9 cellular contexts compared by ENCODE assay signal in genomic region chr9:30362368-30362767, GRCh38.
"Had no signal": no experiment of that assay in that cellular context is flagged by ENCODE, and none has a peak within 500 bp of the region (broad histone marks: within the 10 kb centered on the region; RNA-seq: fewer than 3 reads in every experiment).

No MANE protein-coding gene starts in this region.

- H3K4me1 ChIP-seq: HAP-1 had no signal

- H3K27ac ChIP-seq: GM23248, HL-60, KMS-11 had no signal

- H3K36me3 ChIP-seq: HAP-1 had no signal

- FAIRE-seq: HepG2 had no signal

- H3K9me3 ChIP-seq: HAP-1 had no signal

- DNase-seq: GM23248, H7, HFFc6, KBM-7 had no signal

- ATAC-seq: HCT116, HepG2 had no signal

- H3K4me2 ChIP-seq: KMS-11 had no signal

- H3K4me3 ChIP-seq: GM23248, HAP-1 had no signal

- H3K9ac ChIP-seq: GM23248, KMS-11 had no signal

- H2AFZ ChIP-seq: GM23248 had no signal
